In genomic region chr10:25011591-25011990, GRCh38 we compare ENCODE assay signal across 4 cellular contexts. TPM values are rescaled to one million over a fixed set of nuclear protein-coding genes. Genes with fewer than 3 reads are reported as not detected.
"Had no signal": no experiment of that assay in that cellular context is flagged by ENCODE, and none has a peak within 500 bp of the region (broad histone marks: within the 10 kb centered on the region; RNA-seq: fewer than 3 reads in every experiment).

No MANE protein-coding gene starts in this region.

RNA-seq across cellular contexts. Expression of gene ENKUR, which starts 4.4 kb away (rescaled TPM):
- total RNA-seq: suprapubic skin, tibial nerve, ureter, vagina had no signal
